Comparison of ENCODE assay signal across 9 cellular contexts in genomic region chr1:15410223-15410883, GRCh38. TPM values are rescaled to one million over a fixed set of nuclear protein-coding genes. Genes with fewer than 3 reads are reported as not detected.
DNase-seq lines count a peak whose midpoint lies in the region; ATAC-seq, FAIRE-seq and TF ChIP-seq lines count a peak whose summit lies in the region.
"Had no signal": no experiment of that assay in that cellular context is flagged by ENCODE, and none has a peak within 500 bp of the region (broad histone marks: within the 10 kb centered on the region; RNA-seq: fewer than 3 reads in every experiment).

No MANE protein-coding gene starts in this region.

- H3K27me3 ChIP-seq in K562 (ENCODE audit: control insufficient read depth in 2 of 2, insufficient read depth in 2 of 2, low read length in 2 of 2), result peaks cover 3 to 11% of the 10 kb centered on the region in 2 experiments; a peak in 4 of 5 replicates

- peak overlapping the region; percentile 82 for H3K4me2 ChIP-seq in K562 (ENCODE audit: insufficient read depth, low read length)

- TF ChIP-seq POLR2A in K562 (conservative IDR thresholded peaks at IDR 0.05), result no peak

- no peak for FAIRE-seq in K562 (lab: Jason Lieb, UNC)

- WGBS in K562 (ENCODE audit: insufficient coverage, low coverage, missing lambda C conversion rate), result 3% methylated on average over 28 of the region's 53 CpGs
- 3 to 5% methylated on average over 39 to 42 of the region's 53 CpGs for WGBS in mesodermal cell (ENCODE audit: insufficient coverage in 2 of 2), 2 experiments

- DNase-seq in CD14-positive monocyte (ENCODE audit: low spot score) (no peak), K562 (ENCODE audit: extremely low read depth in 1 of 4, low spot score in 3 of 4) (peak in 2 of 4 experiments; percentile 64 to 69), NCI-H2171 (lab: John Stamatoyannopoulos, UW) (no peak), pons (ENCODE audit: low spot score) (no peak), midbrain (lab: John Stamatoyannopoulos, UW) (no peak)
- DNase-seq in activated effector memory CD4-positive, alpha-beta T cell treated with anti-CD3 and anti-CD28 coated beads, Interleukin-2, amount 50 U/mL, for 16 hours, result no peak

- H3K4me3 ChIP-seq in K562 (peak overlapping the region; percentile 87), mesodermal cell (ENCODE audit: extremely low read depth, insufficient read depth, low read length, poor library complexity, severe bottlenecking) (peak overlapping the region; percentile 64)

- H3K4me3 Mint-ChIP-seq in CD14-positive monocyte, result peak overlapping the region; percentile 97

- H2AFZ ChIP-seq in K562 (ENCODE audit: low read depth, low read length), result peak overlapping the region; percentile 66

- POLR2A ChIA-PET in K562 (lab: Yijun Ruan, JAX), result interaction anchor here (1.0 kb wide), 1 partner anchor 10 kb away, joined by 4 read pairs; no protein-coding TSS in a partner anchor

- no TSS peak for BruUV-seq in K562 (replicated peaks; lab: Mats Ljungman, UMichigan)

- peaks cover 29% of the 10 kb centered on the region for H3K79me2 ChIP-seq in K562 (ENCODE audit: control insufficient read depth, insufficient read depth, low read length)

- peaks cover 9% of the 10 kb centered on the region for H4K20me1 ChIP-seq in K562 (replicated peaks; ENCODE audit: control insufficient read depth, insufficient read depth, low read length)

- peak overlapping the region; percentile 74 for H3K27ac ChIP-seq in K562 (ENCODE audit: extremely low read depth, low read depth, low read length)
- H3K27ac ChIP-seq in mesodermal cell (ENCODE audit: low read depth, low read length, severe bottlenecking), result no peak overlapping the region

- no peaks in the 10 kb centered on the region for H3K9me3 ChIP-seq in K562 (replicated peaks; ENCODE audit: control insufficient read depth, insufficient read depth, low read depth, low read length)
- H3K9me3 ChIP-seq in mesodermal cell (ENCODE audit: control insufficient read depth, low read length), result no peaks in the 10 kb centered on the region

- TF ChIP-seq CTCF in CD14-positive monocyte (IDR thresholded peaks at IDR 0.05), result no peak
- no peak for TF ChIP-seq CTCF in K562 (IDR thresholded peaks at IDR 0.05 in 2 of 3, conservative IDR thresholded peaks at IDR 0.05 in 1 of 3; ENCODE audit: insufficient read depth in 2 of 3, low read depth in 1 of 3, low read length in 3 of 3)

- peaks cover 0 to 5% (median 0%) of the 10 kb centered on the region in 7 donors for H3K9me3 Mint-ChIP-seq in CD14-positive monocyte

- H3K36me3 Mint-ChIP-seq in CD14-positive monocyte, result peaks cover 41 to 44% of the 10 kb centered on the region in 2 donors

- peaks cover 21 to 45% of the 10 kb centered on the region in 2 experiments; a peak in 4 of 5 replicates for H3K4me1 ChIP-seq in K562 (replicated peaks in 1 of 2; ENCODE audit: control insufficient read depth in 2 of 2, insufficient read depth in 2 of 2, low read length in 2 of 2)
- H3K4me1 ChIP-seq in mesodermal cell (ENCODE audit: control insufficient read depth, insufficient read depth, low read length, poor library complexity, severe bottlenecking), result peaks cover 37% of the 10 kb centered on the region

- intact Hi-C loops in CD14-positive monocyte (cut with micrococcal nuclease), result loop anchor here in 1 of 2 donors (5.0 kb wide), 2 partner anchors 63 to 112 kb away; partner anchors contain the start of gene CASP9
- intact Hi-C loops in K562 (cut with micrococcal nuclease), result no loop called here

- no peak for TF ChIP-seq EP300 in K562 (IDR thresholded peaks at IDR 0.05; ENCODE audit: low read length)

- peaks cover 8 to 21% (median 16%) of the 10 kb centered on the region in 3 donors for H3K27me3 Mint-ChIP-seq in CD14-positive monocyte (ENCODE audit: low read depth in 3 of 3)

- in situ Hi-C loops in K562 (cut with MboI), result no loop called here

- CTCF ChIA-PET in K562 (lab: Yijun Ruan, JAX; ENCODE audit: low intra/inter-chr PET ratio), result no interaction called here

- ATAC-seq in HG03064 (IDR thresholded peaks at IDR 0.05; ENCODE audit: low read depth, unreplicated experiment) (peak; percentile 2), K562 (no peak)

- no peaks in the 10 kb centered on the region for H3K9me1 ChIP-seq in K562 (ENCODE audit: control insufficient read depth, insufficient read depth, low read length)

- H3K4me1 Mint-ChIP-seq in CD14-positive monocyte, result peaks cover 43% of the 10 kb centered on the region

- H3K9ac ChIP-seq in K562 (ENCODE audit: insufficient read depth in 1 of 2, low read depth in 2 of 2, low read length in 2 of 2), result peak overlapping the region; percentile 64 to 95

- H3K27ac Mint-ChIP-seq in CD14-positive monocyte, result peak overlapping the region; percentile 97 to 99 (median 99)

- TF ChIP-seq RAD21 in K562 (CRISPR knock-in tag; conservative IDR thresholded peaks at IDR 0.05 in 1 of 2, IDR thresholded peaks at IDR 0.05 in 1 of 2), result no peak

- peaks cover 27% of the 10 kb centered on the region for H3K36me3 ChIP-seq in K562 (ENCODE audit: control insufficient read depth, insufficient read depth, low read length)
- peaks cover 2% of the 10 kb centered on the region for H3K36me3 ChIP-seq in mesodermal cell (ENCODE audit: control insufficient read depth, insufficient read depth, low read length)

TF ChIP-seq in K562, 482 proteins besides CTCF, POLR2A, EP300 and RAD21 (continues in another document):
- TF ChIP-seq NR2C1 (IDR thresholded peaks at IDR 0.05), result no peak
- TF ChIP-seq NR2C1 (tag; IDR thresholded peaks at IDR 0.05), result no peak
- TF ChIP-seq HNRNPL (IDR thresholded peaks at IDR 0.05; ENCODE audit: low read depth, low read length), result 0 out of 2 replicates have a peak, but pooled peaks have one; percentile 12
- TF ChIP-seq FOXK2 (conservative IDR thresholded peaks at IDR 0.05 in 1 of 2, IDR thresholded peaks at IDR 0.05 in 1 of 2; ENCODE audit: low read depth in 2 of 2), result no peak
- TF ChIP-seq ZNF584 (CRISPR knock-in tag; IDR thresholded peaks at IDR 0.05; ENCODE audit: low read depth), result no peak

RNA-seq across cellular contexts. Expression of gene EFHD2, which starts 0.7 kb away (rescaled TPM):
- polyA plus RNA-seq in CD14-positive monocyte (100 to 1,000 TPM; 323 to 329 TPM), K562 (2011; rRNA removed) (19.7 and 22.8 TPM in 2 replicates), K562 (2014; fragmentation: Illumina TruSeq; extraction: Trizol) (26.1 and 40.7 TPM in 2 replicates), K562 (2014; fragmentation: Nextera tagmentation; extraction: Ambion mirVana) (1 to 10 TPM; 1.7 to 1.8 TPM), K562 (2014; rRNA removed) (62.3 and 73.5 TPM in 2 replicates)
- total RNA-seq in K562 (2011; cell fraction: chromatin; rRNA removed; ENCODE audit: low replicate concordance), result 5.8 and 18.8 TPM in 2 replicates
- 14.5 and 18.0 TPM in 2 replicates for total RNA-seq in K562 (2011; cell fraction: nucleolus; rRNA removed)
- 10.8 and 14.2 TPM in 2 replicates for total RNA-seq in K562 (2011; cell fraction: nucleoplasm; rRNA removed)
- total RNA-seq in K562 (2014; rRNA removed) (53.6 and 62.9 TPM in 2 replicates), K562 (2014; rRNA removed; fragmentation: Illumina TruSeq; extraction: Trizol) (8.6 and 8.8 TPM in 2 replicates), K562 (2015; rRNA removed; fragmentation: Illumina TruSeq; extraction: Trizol) (25.2 and 27.9 TPM in 2 replicates), K562 (2021) (64.3 and 70.0 TPM in 2 replicates)
- 25.0 and 52.4 TPM in 2 replicates for polyA plus RNA-seq in K562 (2011; cell fraction: cytosol; rRNA removed)
- polyA plus RNA-seq in K562 (2011; cell fraction: nucleus; rRNA removed), result 15.0 and 24.5 TPM in 2 replicates
- polyA plus RNA-seq in K562 (2012), result 38.1 and 44.7 TPM in 2 replicates
- 5.5 and 6.9 TPM in 2 replicates for polyA minus RNA-seq in K562 (2011; rRNA and poly(A)+ RNA removed)
- 16.4 and 20.5 TPM in 2 replicates for polyA minus RNA-seq in K562 (2011; cell fraction: cytosol; rRNA and poly(A)+ RNA removed)
- polyA minus RNA-seq in K562 (2011; cell fraction: nucleus; rRNA and poly(A)+ RNA removed), result 4.4 and 5.1 TPM in 2 replicates
- polyA plus RNA-seq in mesodermal cell (2013, experiment 1 of 2), result 19.9 TPM
- polyA plus RNA-seq in mesodermal cell (2013, experiment 2 of 2), result 17.7 TPM

RNA-seq across cellular contexts. Expression of gene CTRC, which starts 27.9 kb away (rescaled TPM):
- polyA plus RNA-seq in CD14-positive monocyte (not detected), K562 (2011; rRNA removed) (not detected in 2 replicates), K562 (2014; fragmentation: Illumina TruSeq; extraction: Trizol) (not detected in 2 replicates), K562 (2014; fragmentation: Nextera tagmentation; extraction: Ambion mirVana) (not detected), K562 (2014; rRNA removed) (not detected in 2 replicates)
- not detected in 2 replicates for total RNA-seq in K562 (2011; cell fraction: chromatin; rRNA removed; ENCODE audit: low replicate concordance)
- total RNA-seq in K562 (2011; cell fraction: nucleolus; rRNA removed), result not detected in 2 replicates
- total RNA-seq in K562 (2011; cell fraction: nucleoplasm; rRNA removed), result not detected in 2 replicates
- total RNA-seq in K562 (2014; rRNA removed) (not detected in 2 replicates), K562 (2014; rRNA removed; fragmentation: Illumina TruSeq; extraction: Trizol) (not detected in 2 replicates), K562 (2015; rRNA removed; fragmentation: Illumina TruSeq; extraction: Trizol) (not detected in 2 replicates), K562 (2021) (0.84 and 1.2 TPM in 2 replicates)
- polyA plus RNA-seq in K562 (2011; cell fraction: cytosol; rRNA removed), result not detected in 2 replicates
- polyA plus RNA-seq in K562 (2011; cell fraction: nucleus; rRNA removed), result not detected in 2 replicates
- 0.03 and 0.12 TPM in 2 replicates for polyA plus RNA-seq in K562 (2012)
- polyA minus RNA-seq in K562 (2011; rRNA and poly(A)+ RNA removed), result not detected in 2 replicates
- not detected in 2 replicates for polyA minus RNA-seq in K562 (2011; cell fraction: cytosol; rRNA and poly(A)+ RNA removed)
- not detected in 2 replicates for polyA minus RNA-seq in K562 (2011; cell fraction: nucleus; rRNA and poly(A)+ RNA removed)
- not detected for polyA plus RNA-seq in mesodermal cell (2013, experiment 1 of 2)
- not detected for polyA plus RNA-seq in mesodermal cell (2013, experiment 2 of 2)
- total RNA-seq: LHCN-M2 had no signal

RNA-seq across cellular contexts. Expression of gene CELA2A, which starts 46.2 kb away (rescaled TPM):
- polyA plus RNA-seq in CD14-positive monocyte (not detected), K562 (2011; rRNA removed) (not detected in 2 replicates), K562 (2014; fragmentation: Illumina TruSeq; extraction: Trizol) (not detected in 2 replicates), K562 (2014; fragmentation: Nextera tagmentation; extraction: Ambion mirVana) (not detected), K562 (2014; rRNA removed) (not detected in 2 replicates)
- not detected in 2 replicates for total RNA-seq in K562 (2011; cell fraction: chromatin; rRNA removed; ENCODE audit: low replicate concordance)
- total RNA-seq in K562 (2011; cell fraction: nucleolus; rRNA removed), result not detected in 2 replicates
- total RNA-seq in K562 (2011; cell fraction: nucleoplasm; rRNA removed), result not detected in 2 replicates
- total RNA-seq in K562 (2014; rRNA removed) (not detected in 2 replicates), K562 (2014; rRNA removed; fragmentation: Illumina TruSeq; extraction: Trizol) (not detected in 2 replicates), K562 (2015; rRNA removed; fragmentation: Illumina TruSeq; extraction: Trizol) (not detected in 2 replicates), K562 (2021) (0.47 and 0.62 TPM in 2 replicates)
- not detected in 2 replicates for polyA plus RNA-seq in K562 (2011; cell fraction: cytosol; rRNA removed)
- 0.17 TPM in 1 of 2 replicates, not detected in the other for polyA plus RNA-seq in K562 (2011; cell fraction: nucleus; rRNA removed)
- 0.30 TPM in 1 of 2 replicates, not detected in the other for polyA plus RNA-seq in K562 (2012)
- polyA minus RNA-seq in K562 (2011; rRNA and poly(A)+ RNA removed), result not detected in 2 replicates
- not detected in 2 replicates for polyA minus RNA-seq in K562 (2011; cell fraction: cytosol; rRNA and poly(A)+ RNA removed)
- not detected in 2 replicates for polyA minus RNA-seq in K562 (2011; cell fraction: nucleus; rRNA and poly(A)+ RNA removed)
- not detected for polyA plus RNA-seq in mesodermal cell (2013, experiment 1 of 2)
- polyA plus RNA-seq in mesodermal cell (2013, experiment 2 of 2), result not detected
- total RNA-seq: LHCN-M2 had no signal

Comparison
In these comparisons a context has a peak if more than half of its experiments do, and no peak if none do; other contexts are left out.
1. RNA of gene EFHD2, which starts 0.7 kb away (polyA plus RNA-seq): 323 to 329 TPM in CD14-positive monocyte; 1.7 to 73.5 TPM in K562; every median in the first group is over 4 times any median in the second.